20 cellular contexts compared by ENCODE assay signal in the genomic region with DNA sequence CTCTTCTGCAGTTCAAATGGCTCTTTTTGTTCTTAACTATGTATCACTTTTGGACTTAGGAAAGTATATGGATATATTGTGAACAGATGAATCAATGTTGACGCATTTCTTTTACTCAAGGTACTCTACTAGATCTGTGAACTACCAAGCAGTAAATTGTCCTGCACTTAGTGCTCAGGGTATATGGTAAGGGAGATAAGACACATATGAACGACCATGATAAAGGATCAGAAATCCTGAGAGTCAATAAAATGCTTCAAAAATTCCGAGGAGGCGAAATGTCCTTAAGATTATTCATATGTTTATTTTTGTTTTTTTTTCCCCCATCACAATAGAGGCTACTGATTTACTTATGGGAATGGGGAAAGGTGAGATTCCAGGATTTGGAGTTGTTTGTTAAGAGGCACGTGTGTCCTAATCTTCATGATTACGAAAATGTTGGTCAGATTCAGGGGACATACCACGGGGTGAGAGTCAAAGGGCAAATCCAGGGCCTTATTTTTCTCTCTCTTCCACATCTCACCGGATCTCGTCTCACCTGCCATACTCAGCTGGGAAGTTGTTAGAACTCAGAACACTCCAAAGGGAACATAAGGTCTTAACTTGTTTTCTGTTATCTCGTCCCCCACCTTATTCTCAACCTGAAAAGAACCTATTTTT.
"Had no signal": no experiment of that assay in that cellular context is flagged by ENCODE, and none has a peak within 500 bp of the region (broad histone marks: within the 10 kb centered on the region; RNA-seq: fewer than 3 reads in every experiment).

No MANE protein-coding gene starts in this region.

- H3K36me3 ChIP-seq: heart right ventricle, left lung, spleen, vagina had no signal

- H3K4me1 Mint-ChIP-seq: activated B cell treated with CpG ODN at 0.5 μM for 24 hours; activated CD4-positive, alpha-beta T cell treated with anti-CD3 and anti-CD28 coated beads for 36 hours had no signal

- DNase-seq: activated B cell treated with CpG ODN at 0.5 μM for 24 hours; activated CD4-positive, alpha-beta T cell treated with anti-CD3 and anti-CD28 coated beads for 36 hours; activated CD4-positive, alpha-beta T cell treated with anti-CD3 and anti-CD28 coated beads, Interleukin-2, amount 50 U/mL, for 4 hours; activated CD8-positive, alpha-beta memory T cell treated with anti-CD3 and anti-CD28 coated beads, Interleukin-2, amount 50 U/mL, for 48 hours; activated naive CD4-positive, alpha-beta T cell treated with Interleukin-2 at 50 U/mL for 16 hours; activated T-cell treated with anti-CD3 and anti-CD28 coated beads, Interleukin-2, amount 50 U/mL, for 4 hours; body of pancreas; effector CD4-positive, alpha-beta T cell; foreskin fibroblast; heart right ventricle; kidney; left lung; mammary epithelial cell; spleen; stimulated activated CD4-positive, alpha-beta T cell treated with anti-CD3 and anti-CD28 coated beads, Interleukin-4, amount 100 ng/mL, for 1 hour; stimulated activated naive CD4-positive, alpha-beta T cell; T-cell; testis had no signal

- H3K9me3 Mint-ChIP-seq: activated B cell treated with CpG ODN at 0.5 μM for 24 hours; activated T-cell treated with anti-CD3 and anti-CD28 coated beads, Interleukin-2, amount 50 U/mL, for 4 hours; T-cell; T-helper 2 cell treated with Interferon-gamma antibody and Interleukin-4, amounts not matched to agents 5 μg/mL and 100 μg/mL, for 36 hours had no signal

- H3K4me3 Mint-ChIP-seq: activated B cell treated with CpG ODN at 0.5 μM for 24 hours; activated CD4-positive, alpha-beta T cell treated with anti-CD3 and anti-CD28 coated beads for 36 hours; activated T-cell treated with anti-CD3 and anti-CD28 coated beads, Interleukin-2, amount 50 U/mL, for 4 hours; T-cell; T-helper 2 cell treated with Interferon-gamma antibody and Interleukin-4, amounts not matched to agents 5 μg/mL and 100 μg/mL, for 36 hours had no signal

- H3K27ac Mint-ChIP-seq: activated B cell treated with CpG ODN at 0.5 μM for 24 hours; activated CD4-positive, alpha-beta T cell treated with anti-CD3 and anti-CD28 coated beads for 36 hours; T-cell; T-helper 2 cell treated with Interferon-gamma antibody and Interleukin-4, amounts not matched to agents 5 μg/mL and 100 μg/mL, for 36 hours had no signal

- ATAC-seq: activated CD4-positive, alpha-beta T cell treated with anti-CD3 and anti-CD28 coated beads for 36 hours; activated T-cell treated with anti-CD3 and anti-CD28 coated beads, Interleukin-2, amount 50 U/mL, for 4 hours; body of pancreas; left lung; T-cell had no signal

- H3K36me3 Mint-ChIP-seq: T-cell had no signal

- H3K27ac ChIP-seq: body of pancreas, testis had no signal

- H3K4me3 ChIP-seq: body of pancreas, heart right ventricle, left lung, spleen, testis, vagina had no signal

- H3K9me3 ChIP-seq: body of pancreas, heart right ventricle, left lung, spleen, testis, vagina had no signal

- H3K27me3 Mint-ChIP-seq: activated B cell treated with CpG ODN at 0.5 μM for 24 hours; activated CD4-positive, alpha-beta T cell treated with anti-CD3 and anti-CD28 coated beads for 36 hours; T-cell had no signal

- H3K27me3 ChIP-seq: body of pancreas, heart right ventricle, left lung, spleen, testis, vagina had no signal
